9 cellular contexts compared by ENCODE assay signal in the genomic region with DNA sequence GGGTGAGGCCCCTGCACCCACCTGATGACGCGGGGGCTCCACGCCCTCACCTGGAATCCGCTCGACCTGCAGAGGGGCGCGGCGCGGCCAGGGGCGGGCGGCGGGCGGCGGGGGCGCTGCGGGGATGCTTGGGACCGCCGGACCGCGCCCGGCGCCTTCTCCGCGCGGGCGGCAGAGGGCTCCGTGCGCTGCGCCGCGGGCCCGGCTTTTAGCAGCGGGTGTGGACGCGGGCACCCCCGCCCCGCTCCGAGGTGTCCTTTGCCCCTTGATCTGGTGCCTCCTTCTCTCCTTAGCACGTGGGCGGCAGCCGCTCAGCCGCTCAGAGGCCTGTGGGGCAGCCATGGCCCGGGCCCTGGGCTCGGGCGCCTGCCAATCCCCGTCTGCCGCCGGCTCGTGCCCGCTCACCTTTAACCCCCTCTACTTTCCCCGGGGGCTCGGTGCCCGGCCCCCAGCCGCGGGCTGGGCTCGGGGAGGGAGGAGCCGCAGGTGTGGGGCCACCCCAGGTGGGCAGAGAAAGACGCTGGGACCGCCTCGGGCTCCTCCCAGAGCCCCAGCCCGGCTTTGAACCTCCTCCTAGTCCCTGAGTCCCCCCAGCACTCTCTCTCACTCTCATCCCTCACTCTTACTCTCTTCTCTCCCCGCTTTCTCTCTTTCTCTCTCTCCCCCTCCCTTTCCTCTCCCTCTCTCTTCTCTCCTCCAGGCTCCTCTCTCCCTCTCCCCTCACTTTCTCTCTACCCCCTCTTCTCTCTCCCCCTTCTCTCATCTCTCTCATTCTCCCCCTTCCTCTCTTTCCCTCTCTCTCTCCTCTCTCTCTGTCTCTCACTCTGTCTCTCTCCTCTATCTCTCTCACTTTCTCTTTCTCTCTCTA. TPM values are rescaled to one million over a fixed set of nuclear protein-coding genes. Genes with fewer than 3 reads are reported as not detected.
A peak's percentile ranks its signal among the peaks of the same experiment; 100 is the strongest.
DNase-seq lines count a peak whose midpoint lies in the region; ATAC-seq and TF ChIP-seq lines count a peak whose summit lies in the region.
"Had no signal": no experiment of that assay in that cellular context is flagged by ENCODE, and none has a peak within 500 bp of the region (broad histone marks: within the 10 kb centered on the region; RNA-seq: fewer than 3 reads in every experiment).

No MANE protein-coding gene starts in this region.

- H3K4me3 ChIP-seq in RWPE2 (ENCODE audit: severe bottlenecking) (peak overlapping the region; percentile 30), colonic mucosa (peak overlapping the region; percentile 27), mesodermal cell (ENCODE audit: extremely low read depth, insufficient read depth, low read length, poor library complexity, severe bottlenecking) (peak overlapping the region; percentile 24), aorta (ENCODE audit: low read length in 2 of 2) (peak overlapping the region; percentile 8 to 21)

- H3K27me3 ChIP-seq in RWPE2 (ENCODE audit: insufficient read depth, poor library complexity, severe bottlenecking) (no peaks in the 10 kb centered on the region), colonic mucosa (peaks cover 3% of the 10 kb centered on the region), aorta (ENCODE audit: control insufficient read depth in 1 of 2, insufficient read depth in 2 of 2, low read length in 1 of 2) (peaks cover 0 to 2% of the 10 kb centered on the region in 2 donors)

- H3K9ac ChIP-seq in colonic mucosa (ENCODE audit: low read depth in 2 of 2, low read length in 2 of 2), result peak overlapping the region in 1 of 2 donors; percentile 34

- peak; percentile 66 for ATAC-seq in RWPE2 (ENCODE audit: low read depth)
- peak; percentile 28 for ATAC-seq in aorta (ENCODE audit: low FRiP score)
- ATAC-seq in GM21529 (IDR thresholded peaks at IDR 0.05; ENCODE audit: unreplicated experiment), result no peak
- no peak for ATAC-seq in HG03139 (IDR thresholded peaks at IDR 0.05; ENCODE audit: unreplicated experiment)

- H3K4me1 ChIP-seq in RWPE2 (ENCODE audit: insufficient read depth, poor library complexity, severe bottlenecking) (peaks cover 8% of the 10 kb centered on the region), colonic mucosa (no peaks in the 10 kb centered on the region), mesodermal cell (ENCODE audit: control insufficient read depth, insufficient read depth, low read length, poor library complexity, severe bottlenecking) (peaks cover 5% of the 10 kb centered on the region), aorta (ENCODE audit: control insufficient read depth in 1 of 2, insufficient read depth in 2 of 2, low read length in 2 of 2) (no peaks in the 10 kb centered on the region)

- intact Hi-C loops in colonic mucosa (cut with DNase I) (no loop called here), aorta (cut with DNase I) (no loop called here)

- 1% methylated on average over 53 to 55 of the region's 62 CpGs for WGBS in mesodermal cell (ENCODE audit: insufficient coverage in 2 of 2), 2 experiments
- WGBS in aorta, 2 donors, result 1% methylated on average over 37 to 62 of the region's 62 CpGs

- DNase-seq in NCI-H1092 treated with DMSO at 0.1 percent for 48 hours (lab: John Stamatoyannopoulos, UW) (peak; percentile 19), NCI-H1092 (lab: John Stamatoyannopoulos, UW) (no peak), RWPE2 (ENCODE audit: low spot score) (no peak), colonic mucosa (peak; percentile 83), aorta (peak in 1 of 2 donors; percentile 42)

- H3K27ac ChIP-seq in RWPE2 (ENCODE audit: poor library complexity, severe bottlenecking) (no peak overlapping the region), colonic mucosa (no peak overlapping the region), mesodermal cell (ENCODE audit: low read depth, low read length, severe bottlenecking) (no peak overlapping the region), aorta (ENCODE audit: low read depth in 1 of 2, low read length in 2 of 2) (no peak overlapping the region)
- H3K27ac ChIP-seq: C4-2B had no signal

- H3K9me3 ChIP-seq in RWPE2 (ENCODE audit: severe bottlenecking) (no peaks in the 10 kb centered on the region), colonic mucosa (no peaks in the 10 kb centered on the region), mesodermal cell (ENCODE audit: control insufficient read depth, low read length) (no peaks in the 10 kb centered on the region), aorta (ENCODE audit: control insufficient read depth, low read length) (no peaks in the 10 kb centered on the region)

- TF ChIP-seq CTCF in RWPE2 (IDR thresholded peaks at IDR 0.05; ENCODE audit: poor library complexity, severe bottlenecking) (peak; percentile 45), colonic mucosa (IDR thresholded peaks at IDR 0.05) (no peak)

- H3K36me3 ChIP-seq in RWPE2 (ENCODE audit: low read depth) (no peaks in the 10 kb centered on the region), colonic mucosa (no peaks in the 10 kb centered on the region), mesodermal cell (ENCODE audit: control insufficient read depth, insufficient read depth, low read length) (no peaks in the 10 kb centered on the region), aorta (ENCODE audit: control insufficient read depth in 1 of 2, insufficient read depth in 2 of 2, low read length in 1 of 2) (no peaks in the 10 kb centered on the region)

RNA-seq across cellular contexts. Expression of gene VPS37D, which starts 19.7 kb away (rescaled TPM):
- total RNA-seq in colonic mucosa (1 to 10 TPM in 1 of 2 donors, under 1 TPM in 1; 0.62 to 2.0 TPM), aorta (1 to 10 TPM; 1.5 to 1.8 TPM)
- polyA plus RNA-seq in mesodermal cell (2013, experiment 1 of 2), result 4.2 TPM
- 5.0 TPM for polyA plus RNA-seq in mesodermal cell (2013, experiment 2 of 2)
- polyA plus RNA-seq in aorta, result 1 to 10 TPM in 1 of 2 donors, under 1 TPM in 1; 0.88 to 2.3 TPM

RNA-seq across cellular contexts. Expression of gene MLXIPL, which starts 23.6 kb away (rescaled TPM):
- total RNA-seq in colonic mucosa (10 to 100 TPM in 1 of 2 donors, 1 to 10 TPM in 1; 9.5 to 15.7 TPM), aorta (1 to 10 TPM; 2.0 to 4.5 TPM)
- polyA plus RNA-seq in mesodermal cell (2013, experiment 1 of 2), result 0.44 TPM
- 0.46 TPM for polyA plus RNA-seq in mesodermal cell (2013, experiment 2 of 2)
- 10 to 100 TPM in 1 of 2 donors, under 1 TPM in 1; 0.23 to 13.5 TPM for polyA plus RNA-seq in aorta

RNA-seq across cellular contexts. Expression of gene DNAJC30, which starts 35.3 kb away (rescaled TPM):
- total RNA-seq in colonic mucosa (10 to 100 TPM in 1 of 2 donors, 1 to 10 TPM in 1; 9.7 to 15.1 TPM), aorta (1 to 10 TPM; 6.7 to 7.8 TPM)
- polyA plus RNA-seq in mesodermal cell (2013, experiment 1 of 2), result 3.3 TPM
- polyA plus RNA-seq in mesodermal cell (2013, experiment 2 of 2), result 3.6 TPM
- polyA plus RNA-seq in aorta, result 1 to 10 TPM; 4.5 to 5.1 TPM

RNA-seq across cellular contexts. Expression of gene BUD23, which starts 35.4 kb away (rescaled TPM):
- total RNA-seq in colonic mucosa (10 to 100 TPM; 46.4 to 79.5 TPM), aorta (10 to 100 TPM; 39.0 to 39.6 TPM)
- polyA plus RNA-seq in mesodermal cell (2013, experiment 1 of 2), result 67.4 TPM
- polyA plus RNA-seq in mesodermal cell (2013, experiment 2 of 2), result 62.9 TPM
- polyA plus RNA-seq in aorta, result 10 to 100 TPM; 48.1 to 60.7 TPM

Comparison
In these comparisons a context has a peak if more than half of its experiments do, and no peak if none do; other contexts are left out.
1. DNase-seq: peak in NCI-H1092 treated with DMSO at 0.1 percent for 48 hours (single experiment) and colonic mucosa (single experiment); none in NCI-H1092 (single experiment) and RWPE2 (single experiment).
2. ATAC-seq: peak in RWPE2 (single experiment) and aorta (single experiment); none in GM21529 (single experiment) and HG03139 (single experiment).
3. Peak in every context shown above with its lines, with median percentiles within 50 percentile points of each other: H3K4me3 ChIP-seq.